Comparison of ENCODE assay signal across 1 cellular context in genomic region chr1:198604973-198605372, GRCh38.
TF ChIP-seq lines count a peak whose summit lies in the region.

No MANE protein-coding gene starts in this region.

TF ChIP-seq in K562, 482 proteins besides CTCF, POLR2A, EP300 and RAD21 (continued from another document):
- no peak for TF ChIP-seq NCOA4 (IDR thresholded peaks at IDR 0.05; ENCODE audit: partially characterized antibody)
- TF ChIP-seq MLLT1 (IDR thresholded peaks at IDR 0.05), result no peak
- no peak for TF ChIP-seq DLX4 (CRISPR knock-in tag; IDR thresholded peaks at IDR 0.05)
- no peak for TF ChIP-seq NCOA6 (IDR thresholded peaks at IDR 0.05)
- TF ChIP-seq NFXL1 (CRISPR knock-in tag; IDR thresholded peaks at IDR 0.05), result no peak
- TF ChIP-seq MCM7 (IDR thresholded peaks at IDR 0.05), result no peak
- TF ChIP-seq HDAC8 (tag; IDR thresholded peaks at IDR 0.05), result no peak
- TF ChIP-seq SRSF1 (IDR thresholded peaks at IDR 0.05; ENCODE audit: low read depth, low read length), result no peak
- no peak for TF ChIP-seq NBN (IDR thresholded peaks at IDR 0.05; ENCODE audit: low read depth)
- peak; percentile 65 for TF ChIP-seq MAFG (tag; conservative IDR thresholded peaks at IDR 0.05)
- no peak for TF ChIP-seq PHTF2 (CRISPR knock-in tag; IDR thresholded peaks at IDR 0.05)
- TF ChIP-seq ZNF232 (CRISPR knock-in tag; IDR thresholded peaks at IDR 0.05), result no peak
- TF ChIP-seq, protein P1, sequence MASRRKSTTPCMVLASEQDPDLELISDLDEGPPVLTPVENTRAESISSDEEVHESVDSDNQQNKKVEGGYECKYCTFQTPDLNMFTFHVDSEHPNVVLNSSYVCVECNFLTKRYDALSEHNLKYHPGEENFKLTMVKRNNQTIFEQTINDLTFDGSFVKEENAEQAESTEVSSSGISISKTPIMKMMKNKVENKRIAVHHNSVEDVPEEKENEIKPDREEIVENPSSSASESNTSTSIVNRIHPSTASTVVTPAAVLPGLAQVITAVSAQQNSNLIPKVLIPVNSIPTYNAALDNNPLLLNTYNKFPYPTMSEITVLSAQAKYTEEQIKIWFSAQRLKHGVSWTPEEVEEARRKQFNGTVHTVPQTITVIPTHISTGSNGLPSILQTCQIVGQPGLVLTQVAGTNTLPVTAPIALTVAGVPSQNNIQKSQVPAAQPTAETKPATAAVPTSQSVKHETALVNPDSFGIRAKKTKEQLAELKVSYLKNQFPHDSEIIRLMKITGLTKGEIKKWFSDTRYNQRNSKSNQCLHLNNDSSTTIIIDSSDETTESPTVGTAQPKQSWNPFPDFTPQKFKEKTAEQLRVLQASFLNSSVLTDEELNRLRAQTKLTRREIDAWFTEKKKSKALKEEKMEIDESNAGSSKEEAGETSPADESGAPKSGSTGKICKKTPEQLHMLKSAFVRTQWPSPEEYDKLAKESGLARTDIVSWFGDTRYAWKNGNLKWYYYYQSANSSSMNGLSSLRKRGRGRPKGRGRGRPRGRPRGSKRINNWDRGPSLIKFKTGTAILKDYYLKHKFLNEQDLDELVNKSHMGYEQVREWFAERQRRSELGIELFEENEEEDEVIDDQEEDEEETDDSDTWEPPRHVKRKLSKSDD (conservative IDR thresholded peaks at IDR 0.05; ENCODE audit: low read length), result no peak
- TF ChIP-seq KDM4B (IDR thresholded peaks at IDR 0.05; ENCODE audit: borderline replicate concordance in 2 of 2, low read depth in 1 of 2), result no peak
- peak; percentile 84 for TF ChIP-seq DPF2 (IDR thresholded peaks at IDR 0.05)
- no peak for TF ChIP-seq GATAD2A (IDR thresholded peaks at IDR 0.05)
- no peak for TF ChIP-seq ZNF354B (CRISPR knock-in tag; IDR thresholded peaks at IDR 0.05)
- TF ChIP-seq ETV1 (tag; conservative IDR thresholded peaks at IDR 0.05; ENCODE audit: low read depth), result no peak
- TF ChIP-seq NFE2L1 (tag; IDR thresholded peaks at IDR 0.05; ENCODE audit: borderline replicate concordance, low read depth), result no peak
- no peak for TF ChIP-seq ARID2 (IDR thresholded peaks at IDR 0.05)
- TF ChIP-seq U2AF2 (optimal IDR thresholded peaks at IDR 0.05; ENCODE audit: low read depth, low read length), result no peak
- no peak for TF ChIP-seq ZZZ3 (IDR thresholded peaks at IDR 0.05)
- TF ChIP-seq SAP30 (IDR thresholded peaks at IDR 0.05; ENCODE audit: borderline replicate concordance, insufficient read depth, low read depth, low read length, poor library complexity, severe bottlenecking), result no peak
